In the genomic region with DNA sequence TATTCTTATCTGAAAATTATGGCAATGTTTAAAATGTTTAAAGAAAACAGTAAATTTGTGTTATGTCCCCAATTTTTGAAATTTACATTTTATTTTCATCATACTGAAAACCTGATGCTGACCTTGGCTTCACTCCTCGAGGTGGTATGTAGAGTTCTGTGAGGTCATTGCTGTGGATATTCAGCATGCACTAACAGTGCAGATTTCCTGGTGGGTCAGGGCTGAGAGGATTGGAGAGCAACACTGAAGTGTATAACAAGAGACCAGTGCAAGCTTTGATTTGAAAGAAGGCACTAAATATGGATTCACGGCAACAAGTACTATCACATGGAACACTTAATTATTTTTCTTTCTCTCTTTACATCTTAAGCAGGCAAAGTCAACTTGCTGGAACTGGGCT, we compare ENCODE assay signal across 18 cellular contexts.
DNase-seq lines count a peak whose midpoint lies in the region; ATAC-seq and TF ChIP-seq lines count a peak whose summit lies in the region.
"Had no signal": no experiment of that assay in that cellular context is flagged by ENCODE, and none has a peak within 500 bp of the region (broad histone marks: within the 10 kb centered on the region; RNA-seq: fewer than 3 reads in every experiment).

No MANE protein-coding gene starts in this region.

- H3K4me3 ChIP-seq in left ventricle myocardium inferior (no peak overlapping the region), right atrium auricular region (no peak overlapping the region), uterus (no peak overlapping the region)
- H3K4me3 ChIP-seq: SJSA1 had no signal

- no peak for DNase-seq in left ventricle myocardium inferior
- DNase-seq in right atrium auricular region (ENCODE audit: low spot score), result no peak
- no peak for DNase-seq in WTC11 (ENCODE audit: low spot score)
- DNase-seq in left kidney (ENCODE audit: low read depth, low spot score), result peak; percentile 19
- no peak for DNase-seq in uterus
- DNase-seq in effector memory CD8-positive, alpha-beta T cell, result no peak
- DNase-seq in SW 1271 (lab: John Stamatoyannopoulos, UW), result no peak
- DNase-seq: C1 segment of cervical spinal cord; DMS 273 treated with DMSO at 0.1 percent for 48 hours; NCI-H1436 treated with DMSO at 0.1 percent for 48 hours; NCI-H2029 treated with DMSO at 0.1 percent for 48 hours; NCI-H2171 treated with DMSO at 0.1 percent for 48 hours; NCI-H446 treated with DMSO at 0.1 percent for 48 hours; NK-92 treated with Interleukin-12 subunit alpha and Interleukin-12 subunit beta, amount 100 ng/mL, for 24 hours had no signal

- TF ChIP-seq CTCF in left ventricle myocardium inferior (IDR thresholded peaks at IDR 0.05; ENCODE audit: borderline replicate concordance), result no peak
- no peak for TF ChIP-seq CTCF in right atrium auricular region (IDR thresholded peaks at IDR 0.05)
- no peak for TF ChIP-seq CTCF in WTC11 (IDR thresholded peaks at IDR 0.05)
- no peak for TF ChIP-seq CTCF in uterus (IDR thresholded peaks at IDR 0.05)

- no peaks in the 10 kb centered on the region for H3K27me3 ChIP-seq in left ventricle myocardium inferior (ENCODE audit: low read depth)
- H3K27me3 ChIP-seq in right atrium auricular region, result no peaks in the 10 kb centered on the region
- H3K27me3 ChIP-seq in uterus, result no peaks in the 10 kb centered on the region
- H3K27me3 ChIP-seq: SJSA1 had no signal

- H3K27ac Mint-ChIP-seq in WTC11, result peak overlapping the region; percentile 63; the same call in 1 of the 2 replicates
- no peak overlapping the region for H3K27ac Mint-ChIP-seq in effector memory CD8-positive, alpha-beta T cell

- POLR2A ChIA-PET in WTC11 (lab: Charles Lee), result no interaction called here

- H3K36me3 ChIP-seq in left ventricle myocardium inferior (no peaks in the 10 kb centered on the region), right atrium auricular region (peaks cover 9% of the 10 kb centered on the region), uterus (no peaks in the 10 kb centered on the region)
- H3K36me3 ChIP-seq: SJSA1 had no signal

- H3K36me3 Mint-ChIP-seq in WTC11, result peaks cover 18% of the 10 kb centered on the region
- no peaks in the 10 kb centered on the region for H3K36me3 Mint-ChIP-seq in effector memory CD8-positive, alpha-beta T cell (ENCODE audit: insufficient read depth)

- H3K9me3 ChIP-seq in left ventricle myocardium inferior (replicated peaks) (peaks cover 17% of the 10 kb centered on the region), right atrium auricular region (peaks cover 0 to 13% of the 10 kb centered on the region in 2 donors), uterus (peaks cover 0 to 3% of the 10 kb centered on the region in 2 donors)
- H3K9me3 ChIP-seq: SJSA1 had no signal

- no peaks in the 10 kb centered on the region for H3K27me3 Mint-ChIP-seq in WTC11 (ENCODE audit: low read depth)
- no peaks in the 10 kb centered on the region for H3K27me3 Mint-ChIP-seq in effector memory CD8-positive, alpha-beta T cell

- intact Hi-C loops in left ventricle myocardium inferior (cut with micrococcal nuclease), result no loop called here
- intact Hi-C loops in uterus (cut with DNase I; ENCODE audit: low total_unique reads), result no loop called here

- peaks cover 75% of the 10 kb centered on the region for H3K4me1 ChIP-seq in left ventricle myocardium inferior
- peaks cover 0 to 29% of the 10 kb centered on the region in 2 donors for H3K4me1 ChIP-seq in right atrium auricular region
- H3K4me1 ChIP-seq in uterus, result peaks cover 0 to 4% of the 10 kb centered on the region in 2 donors
- H3K4me1 ChIP-seq: SJSA1 had no signal

- peak overlapping the region; percentile 29 for H3K27ac ChIP-seq in left ventricle myocardium inferior (replicated peaks)
- no peak overlapping the region for H3K27ac ChIP-seq in right atrium auricular region
- peak overlapping the region; percentile 10 to 53 for H3K27ac ChIP-seq in uterus
- H3K27ac ChIP-seq: KMS-11, RWPE1, SJSA1 had no signal

- H3K9me3 Mint-ChIP-seq in WTC11, result peaks cover 22% of the 10 kb centered on the region
- no peaks in the 10 kb centered on the region for H3K9me3 Mint-ChIP-seq in effector memory CD8-positive, alpha-beta T cell

- no peak for ATAC-seq in WTC11
- no peak for ATAC-seq in GM18505 (IDR thresholded peaks at IDR 0.05; ENCODE audit: unreplicated experiment)
- ATAC-seq in effector memory CD8-positive, alpha-beta T cell (replicated peaks), result no peak

- peaks cover 15% of the 10 kb centered on the region for H3K4me1 Mint-ChIP-seq in WTC11
- H3K4me1 Mint-ChIP-seq in effector memory CD8-positive, alpha-beta T cell (ENCODE audit: low read depth in 2 of 2), result no peaks in the 10 kb centered on the region

- no peak overlapping the region for H3K4me3 Mint-ChIP-seq in WTC11
- H3K4me3 Mint-ChIP-seq in effector memory CD8-positive, alpha-beta T cell, result no peak overlapping the region

- CTCF ChIA-PET in WTC11 (lab: Charles Lee), result interaction anchor here (1.2 kb wide), 1 partner anchor 73 kb away, joined by 4 read pairs; no protein-coding TSS in a partner anchor

- TF ChIP-seq POLR2A in uterus (IDR thresholded peaks at IDR 0.05) (no peak), GM18505 (IDR thresholded peaks at IDR 0.05; ENCODE audit: borderline replicate concordance, extremely low read depth, insufficient read depth, insufficient read length) (no peak)

TF ChIP-seq in WTC11, 78 proteins besides CTCF, POLR2A, EP300 and RAD21 (continues in another document):
- no peak for TF ChIP-seq IRF2 (CRISPR knock-in tag; IDR thresholded peaks at IDR 0.05; ENCODE audit: borderline replicate concordance, low read depth)
- TF ChIP-seq RELA (CRISPR knock-in tag; IDR thresholded peaks at IDR 0.05; ENCODE audit: borderline replicate concordance), result no peak
- TF ChIP-seq ZSCAN18 (CRISPR knock-in tag; IDR thresholded peaks at IDR 0.05), result no peak
- TF ChIP-seq, protein P1, sequence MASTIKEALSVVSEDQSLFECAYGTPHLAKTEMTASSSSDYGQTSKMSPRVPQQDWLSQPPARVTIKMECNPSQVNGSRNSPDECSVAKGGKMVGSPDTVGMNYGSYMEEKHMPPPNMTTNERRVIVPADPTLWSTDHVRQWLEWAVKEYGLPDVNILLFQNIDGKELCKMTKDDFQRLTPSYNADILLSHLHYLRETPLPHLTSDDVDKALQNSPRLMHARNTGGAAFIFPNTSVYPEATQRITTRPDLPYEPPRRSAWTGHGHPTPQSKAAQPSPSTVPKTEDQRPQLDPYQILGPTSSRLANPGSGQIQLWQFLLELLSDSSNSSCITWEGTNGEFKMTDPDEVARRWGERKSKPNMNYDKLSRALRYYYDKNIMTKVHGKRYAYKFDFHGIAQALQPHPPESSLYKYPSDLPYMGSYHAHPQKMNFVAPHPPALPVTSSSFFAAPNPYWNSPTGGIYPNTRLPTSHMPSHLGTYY (CRISPR knock-in tag; IDR thresholded peaks at IDR 0.05), result no peak
- no peak for TF ChIP-seq ZNF263 (CRISPR knock-in tag; IDR thresholded peaks at IDR 0.05; ENCODE audit: low read depth)
- TF ChIP-seq PRRX2 (CRISPR knock-in tag; IDR thresholded peaks at IDR 0.05), result no peak
- no peak for TF ChIP-seq ZNF396 (CRISPR knock-in tag; IDR thresholded peaks at IDR 0.05; ENCODE audit: borderline replicate concordance)
- TF ChIP-seq, protein P2, sequence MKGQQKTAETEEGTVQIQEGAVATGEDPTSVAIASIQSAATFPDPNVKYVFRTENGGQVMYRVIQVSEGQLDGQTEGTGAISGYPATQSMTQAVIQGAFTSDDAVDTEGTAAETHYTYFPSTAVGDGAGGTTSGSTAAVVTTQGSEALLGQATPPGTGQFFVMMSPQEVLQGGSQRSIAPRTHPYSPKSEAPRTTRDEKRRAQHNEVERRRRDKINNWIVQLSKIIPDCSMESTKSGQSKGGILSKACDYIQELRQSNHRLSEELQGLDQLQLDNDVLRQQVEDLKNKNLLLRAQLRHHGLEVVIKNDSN (CRISPR knock-in tag; IDR thresholded peaks at IDR 0.05), result no peak
- TF ChIP-seq FOXP4 (CRISPR knock-in tag; IDR thresholded peaks at IDR 0.05), result no peak
- no peak for TF ChIP-seq ZNF219 (CRISPR knock-in tag; IDR thresholded peaks at IDR 0.05; ENCODE audit: borderline replicate concordance)
- TF ChIP-seq, protein P3, sequence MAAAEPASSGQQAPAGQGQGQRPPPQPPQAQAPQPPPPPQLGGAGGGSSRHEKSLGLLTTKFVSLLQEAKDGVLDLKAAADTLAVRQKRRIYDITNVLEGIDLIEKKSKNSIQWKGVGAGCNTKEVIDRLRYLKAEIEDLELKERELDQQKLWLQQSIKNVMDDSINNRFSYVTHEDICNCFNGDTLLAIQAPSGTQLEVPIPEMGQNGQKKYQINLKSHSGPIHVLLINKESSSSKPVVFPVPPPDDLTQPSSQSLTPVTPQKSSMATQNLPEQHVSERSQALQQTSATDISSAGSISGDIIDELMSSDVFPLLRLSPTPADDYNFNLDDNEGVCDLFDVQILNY (CRISPR knock-in tag; IDR thresholded peaks at IDR 0.05), result no peak
- no peak for TF ChIP-seq FOXK1 (CRISPR knock-in tag; IDR thresholded peaks at IDR 0.05)
- TF ChIP-seq ZNF121 (CRISPR knock-in tag; IDR thresholded peaks at IDR 0.05), result no peak
- no peak for TF ChIP-seq FOXP1 (CRISPR knock-in tag; IDR thresholded peaks at IDR 0.05; ENCODE audit: borderline replicate concordance)
- no peak for TF ChIP-seq ZNF416 (CRISPR knock-in tag; IDR thresholded peaks at IDR 0.05)

Comparison
In these comparisons a context has a peak if more than half of its experiments do, and no peak if none do; other contexts are left out.
1. H3K27ac ChIP-seq: peak in left ventricle myocardium inferior (single experiment) and uterus (2 of 2); none in right atrium auricular region (0 of 2).